In the genomic region with DNA sequence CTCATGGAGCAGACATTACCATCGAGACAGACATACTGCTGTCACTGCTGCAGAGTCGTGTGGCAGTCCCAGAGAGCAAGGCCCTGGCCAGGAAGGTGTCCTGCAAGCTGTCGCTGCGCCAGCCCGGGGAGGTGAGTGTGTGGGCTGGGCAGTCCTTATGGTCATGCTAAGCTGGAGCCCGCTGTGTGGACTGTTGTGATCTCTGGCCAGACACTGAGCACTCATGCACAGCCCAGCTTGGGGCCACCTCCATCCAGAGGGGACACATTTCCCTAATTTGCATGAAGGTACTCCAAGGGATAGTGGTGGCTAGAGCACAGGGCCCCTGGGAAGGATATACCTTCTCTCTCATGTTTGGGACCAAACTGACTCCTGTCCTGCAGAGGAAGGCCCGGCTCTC, we compare ENCODE assay signal across 23 cellular contexts. TPM values are rescaled to one million over a fixed set of nuclear protein-coding genes. Genes with fewer than 3 reads are reported as not detected.
"Had no signal": no experiment of that assay in that cellular context is flagged by ENCODE, and none has a peak within 500 bp of the region (broad histone marks: within the 10 kb centered on the region; RNA-seq: fewer than 3 reads in every experiment).

No MANE protein-coding gene starts in this region.

- H3K4me3 ChIP-seq: left ventricle myocardium inferior, lower lobe of right lung, right atrium auricular region, suprapubic skin, tibial artery, upper lobe of left lung, vagina had no signal

- FAIRE-seq: colon, endothelial cell of umbilical vein, keratinocyte, small intestine had no signal

- H3K9me3 Mint-ChIP-seq: endodermal cell, immature natural killer cell, memory B cell, mesothelial cell of epicardium, nephron had no signal

- H3K27me3 ChIP-seq: foreskin keratinocyte, right atrium auricular region, suprapubic skin, tibial artery, upper lobe of left lung, vagina had no signal

- H3K4me1 Mint-ChIP-seq: endodermal cell, immature natural killer cell, memory B cell, mesothelial cell of epicardium, nephron had no signal

- H3K27ac Mint-ChIP-seq: endodermal cell, immature natural killer cell, memory B cell, mesothelial cell of epicardium, nephron had no signal

- H3K36me3 Mint-ChIP-seq: immature natural killer cell, mesothelial cell of epicardium had no signal

- ATAC-seq: foreskin keratinocyte; lower lobe of right lung; stimulated activated naive CD8-positive, alpha-beta T cell treated with anti-CD3 and anti-CD28 coated beads, Interleukin-15, Interleukin-2, amounts not matched to agents 100 U/mL and 50 U/mL, for 24 hours had no signal

- H3K27me3 Mint-ChIP-seq: memory B cell had no signal

- H3K36me3 ChIP-seq: left ventricle myocardium inferior, lower lobe of right lung, right atrium auricular region, suprapubic skin, upper lobe of left lung, vagina had no signal

- H3K9me3 ChIP-seq: left ventricle myocardium inferior, lower lobe of right lung, right atrium auricular region, suprapubic skin, tibial artery, upper lobe of left lung, vagina had no signal

- H3K4me3 Mint-ChIP-seq: endodermal cell, immature natural killer cell, memory B cell, mesothelial cell of epicardium, nephron had no signal

- H3K27ac ChIP-seq: foreskin keratinocyte, left ventricle myocardium inferior, lower lobe of right lung, right atrium auricular region, suprapubic skin, tibial artery, upper lobe of left lung, vagina had no signal

- DNase-seq: effector CD4-positive, alpha-beta T cell; endodermal cell; erythroblast; foreskin keratinocyte; immature natural killer cell; left ventricle myocardium inferior; lower lobe of right lung; small intestine; stimulated activated CD4-positive, alpha-beta T cell treated with anti-CD3 and anti-CD28 coated beads, Interleukin-2, amount 100 ng/mL, for 48 hours; stimulated activated naive CD8-positive, alpha-beta T cell treated with anti-CD3 and anti-CD28 coated beads, Interleukin-15, Interleukin-2, amounts not matched to agents 100 U/mL and 50 U/mL, for 24 hours; upper lobe of left lung had no signal

- H3K4me1 ChIP-seq: foreskin keratinocyte, left ventricle myocardium inferior, lower lobe of right lung, right atrium auricular region, upper lobe of left lung had no signal

RNA-seq across cellular contexts. Expression of a gene that starts 9.6 kb away (rescaled TPM):
- total RNA-seq: dermis microvascular lymphatic vessel endothelial cell, endodermal cell, endothelial cell of umbilical vein, left ventricle myocardium inferior, myocyte, right atrium auricular region had no signal
- polyA plus RNA-seq: endothelial cell of umbilical vein, immature natural killer cell had no signal
